10 cellular contexts compared by ENCODE assay signal in the genomic region with DNA sequence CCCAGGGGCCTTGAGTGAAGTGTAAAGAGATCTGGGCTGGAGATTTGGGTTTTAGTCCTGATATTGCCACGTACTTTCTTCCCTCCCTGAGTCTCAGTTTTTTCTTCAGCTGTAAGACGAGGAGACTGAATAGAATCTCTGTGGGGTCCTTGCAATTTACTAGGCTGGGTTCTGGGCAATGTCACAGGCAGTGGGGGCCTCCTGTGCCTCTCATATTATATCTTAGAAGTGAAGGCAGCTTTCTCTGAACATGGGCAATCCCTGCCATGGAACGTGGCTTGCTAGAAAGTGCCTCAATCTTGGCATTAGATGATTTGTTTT.
DNase-seq lines count a peak whose midpoint lies in the region; ATAC-seq and TF ChIP-seq lines count a peak whose summit lies in the region.
"Had no signal": no experiment of that assay in that cellular context is flagged by ENCODE, and none has a peak within 500 bp of the region (broad histone marks: within the 10 kb centered on the region; RNA-seq: fewer than 3 reads in every experiment).

No MANE protein-coding gene starts in this region.

- H3K4me2 ChIP-seq in DND-41 (ENCODE audit: insufficient read depth, low read length) (peak overlapping the region; percentile 27), OCI-LY3 (ENCODE audit: low read length) (peak overlapping the region; percentile 64)

- no peaks in the 10 kb centered on the region for H3K9me3 ChIP-seq in DND-41 (ENCODE audit: insufficient read depth, low read length, severe bottlenecking)
- no peaks in the 10 kb centered on the region for H3K9me3 ChIP-seq in OCI-LY3 (ENCODE audit: insufficient read depth, low read length)
- H3K9me3 ChIP-seq in esophagus muscularis mucosa: no peaks in the 10 kb centered on the region
- no peaks in the 10 kb centered on the region for H3K9me3 ChIP-seq in sigmoid colon

- H3K4me1 ChIP-seq in DND-41 (ENCODE audit: insufficient read depth, low read length): peaks cover 44% of the 10 kb centered on the region
- peaks cover 67% of the 10 kb centered on the region for H3K4me1 ChIP-seq in OCI-LY3 (ENCODE audit: low read length)
- peaks cover 12 to 34% (median 25%) of the 10 kb centered on the region in 4 donors for H3K4me1 ChIP-seq in esophagus muscularis mucosa
- peaks cover 0 to 31% (median 24%) of the 10 kb centered on the region in 4 donors for H3K4me1 ChIP-seq in sigmoid colon

- ATAC-seq in DND-41 (ENCODE audit: insufficient read depth, low read depth) (peak; percentile 16; the same call in 2 of the 3 replicates), HG03097 (IDR thresholded peaks at IDR 0.05; ENCODE audit: low FRiP score, unreplicated experiment) (no peak), HG03108 (IDR thresholded peaks at IDR 0.05; ENCODE audit: unreplicated experiment) (no peak), GM21515 (IDR thresholded peaks at IDR 0.05; ENCODE audit: unreplicated experiment) (no peak)

- H3K9ac ChIP-seq in DND-41 (ENCODE audit: low read depth, low read length): no peak overlapping the region
- H3K9ac ChIP-seq in OCI-LY3 (ENCODE audit: low read length): peak overlapping the region; percentile 42

- H3K36me3 ChIP-seq in DND-41 (ENCODE audit: insufficient read depth, low read length) (no peaks in the 10 kb centered on the region), OCI-LY3 (replicated peaks; ENCODE audit: low read depth, low read length) (no peaks in the 10 kb centered on the region), esophagus muscularis mucosa (no peaks in the 10 kb centered on the region), sigmoid colon (no peaks in the 10 kb centered on the region)

- intact Hi-C loops in esophagus muscularis mucosa (cut with DNase I): no loop called here
- intact Hi-C loops in sigmoid colon (cut with DNase I): no loop called here

- TF ChIP-seq CTCF in DND-41 (IDR thresholded peaks at IDR 0.05; ENCODE audit: borderline replicate concordance, extremely low read depth, low read length, poor library complexity, severe bottlenecking) (no peak), OCI-LY3 (IDR thresholded peaks at IDR 0.05; ENCODE audit: low read depth, low read length) (no peak), esophagus muscularis mucosa (IDR thresholded peaks at IDR 0.05) (no peak), sigmoid colon (IDR thresholded peaks at IDR 0.05) (no peak)

- H2AFZ ChIP-seq in DND-41 (ENCODE audit: low read depth, low read length) (peak overlapping the region; percentile 34; the same call in 1 of the 2 replicates), OCI-LY3 (ENCODE audit: low read depth, low read length) (peak overlapping the region; percentile 43; the same call in 1 of the 2 replicates)

- DNase-seq in DND-41 (no peak), esophagus muscularis mucosa (ENCODE audit: extremely low spot score) (no peak), sigmoid colon (no peak), HEK293T (ENCODE audit: extremely low spot score) (no peak)
- DNase-seq: T1000 had no signal

- TF ChIP-seq EP300 in esophagus muscularis mucosa (IDR thresholded peaks at IDR 0.05) (no peak), sigmoid colon (IDR thresholded peaks at IDR 0.05) (no peak)

- CTCF ChIA-PET in HEK293T (lab: Yijun Ruan, JAX): interaction anchor here (1.0 kb wide), 1 partner anchor 16 kb away, joined by 3 read pairs; no protein-coding TSS in a partner anchor

- WGBS in esophagus muscularis mucosa: 48% methylated on average over 3 of the region's 3 CpGs
- WGBS in sigmoid colon, 2 donors: 42% methylated on average over 3 of the region's 3 CpGs

- H3K27ac ChIP-seq in DND-41 (ENCODE audit: low read length): peak overlapping the region; percentile 42
- 0 out of 2 replicates have a peak overlapping the region, but pooled peaks have one; percentile 17 for H3K27ac ChIP-seq in OCI-LY3 (ENCODE audit: low read length)
- peak overlapping the region; percentile 52 to 71 (median 60) for H3K27ac ChIP-seq in esophagus muscularis mucosa (replicated peaks in 1 of 4)
- H3K27ac ChIP-seq in sigmoid colon: peak overlapping the region; percentile 65 to 78 (median 68)
- H3K27ac ChIP-seq: epithelial cell of prostate had no signal

- H4K20me1 ChIP-seq in DND-41 (ENCODE audit: insufficient read depth, low read length): no peaks in the 10 kb centered on the region
- H4K20me1 ChIP-seq in OCI-LY3 (ENCODE audit: insufficient read depth, low read length): no peaks in the 10 kb centered on the region

- H3K27me3 ChIP-seq in DND-41 (ENCODE audit: insufficient read depth, low read length, poor library complexity) (no peaks in the 10 kb centered on the region), OCI-LY3 (ENCODE audit: low read depth, low read length) (no peaks in the 10 kb centered on the region), esophagus muscularis mucosa (no peaks in the 10 kb centered on the region), sigmoid colon (no peaks in the 10 kb centered on the region)

- no peak for TF ChIP-seq POLR2A in esophagus muscularis mucosa (IDR thresholded peaks at IDR 0.05; ENCODE audit: low read depth)
- TF ChIP-seq POLR2A in sigmoid colon (IDR thresholded peaks at IDR 0.05): no peak

- POLR2A ChIA-PET in HEK293T (lab: Yijun Ruan, JAX): no interaction called here

- H3K4me3 ChIP-seq in DND-41 (ENCODE audit: low read depth in 1 of 2, low read length in 2 of 2): no peak overlapping the region
- peak overlapping the region; percentile 47 for H3K4me3 ChIP-seq in OCI-LY3 (ENCODE audit: low read length)
- peak overlapping the region in 2 of 4 donors; percentile 16 to 40 for H3K4me3 ChIP-seq in esophagus muscularis mucosa
- H3K4me3 ChIP-seq in sigmoid colon: peak overlapping the region in 1 of 4 donors; percentile 23

- no peaks in the 10 kb centered on the region for H3K79me2 ChIP-seq in DND-41 (ENCODE audit: insufficient read depth, low read length)
- H3K79me2 ChIP-seq in OCI-LY3 (ENCODE audit: low read length): no peaks in the 10 kb centered on the region

TF ChIP-seq in HEK293T, 16 proteins besides CTCF, POLR2A, EP300 and RAD21:
- TF ChIP-seq ELF4 (IDR thresholded peaks at IDR 0.05): no peak
- no peak for TF ChIP-seq ZNF384 (IDR thresholded peaks at IDR 0.05)
- TF ChIP-seq ARNT (IDR thresholded peaks at IDR 0.05): no peak
- TF ChIP-seq FOXM1 (IDR thresholded peaks at IDR 0.05; ENCODE audit: borderline replicate concordance): no peak
- TF ChIP-seq, protein P1, sequence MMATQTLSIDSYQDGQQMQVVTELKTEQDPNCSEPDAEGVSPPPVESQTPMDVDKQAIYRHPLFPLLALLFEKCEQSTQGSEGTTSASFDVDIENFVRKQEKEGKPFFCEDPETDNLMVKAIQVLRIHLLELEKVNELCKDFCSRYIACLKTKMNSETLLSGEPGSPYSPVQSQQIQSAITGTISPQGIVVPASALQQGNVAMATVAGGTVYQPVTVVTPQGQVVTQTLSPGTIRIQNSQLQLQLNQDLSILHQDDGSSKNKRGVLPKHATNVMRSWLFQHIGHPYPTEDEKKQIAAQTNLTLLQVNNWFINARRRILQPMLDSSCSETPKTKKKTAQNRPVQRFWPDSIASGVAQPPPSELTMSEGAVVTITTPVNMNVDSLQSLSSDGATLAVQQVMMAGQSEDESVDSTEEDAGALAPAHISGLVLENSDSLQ (IDR thresholded peaks at IDR 0.05): no peak
- TF ChIP-seq LEF1 (IDR thresholded peaks at IDR 0.05; ENCODE audit: borderline replicate concordance): no peak

Comparison
In these comparisons a context has a peak if more than half of its experiments do, and no peak if none do; other contexts are left out.
1. H3K27ac ChIP-seq: peak in every context shown above with its lines; median percentile 68 in sigmoid colon; 60 in esophagus muscularis mucosa; 42 in DND-41; 17 in OCI-LY3.